ENCODE assay signal across 13 cellular contexts in genomic region chr14:64684091-64684490, GRCh38. TPM values are rescaled to one million over a fixed set of nuclear protein-coding genes. Genes with fewer than 3 reads are reported as not detected.
DNase-seq lines count a peak whose midpoint lies in the region; ATAC-seq and TF ChIP-seq lines count a peak whose summit lies in the region.
"Had no signal": no experiment of that assay in that cellular context is flagged by ENCODE, and none has a peak within 500 bp of the region (broad histone marks: within the 10 kb centered on the region; RNA-seq: fewer than 3 reads in every experiment).

No MANE protein-coding gene starts in this region.

- POLR2A ChIA-PET in RWPE1 (lab: Yijun Ruan, JAX; ENCODE audit: low non-redundant PET), result no interaction called here
- POLR2A ChIA-PET in CD4-positive, alpha-beta T cell (lab: Charles Lee), result no interaction called here

- H3K9me3 ChIP-seq in fibroblast of lung (ENCODE audit: control insufficient read depth, insufficient read depth, low read depth, low read length) (no peaks in the 10 kb centered on the region), psoas muscle (no peaks in the 10 kb centered on the region)
- H3K9me3 ChIP-seq in CD4-positive, alpha-beta T cell (ENCODE audit: control insufficient read depth, low read length), result no peaks in the 10 kb centered on the region
- H3K9me3 ChIP-seq: BLaER1 had no signal

- TF ChIP-seq CTCF in RWPE1 (conservative IDR thresholded peaks at IDR 0.05; ENCODE audit: low read depth) (no peak), fibroblast of lung (conservative IDR thresholded peaks at IDR 0.05 in 1 of 2, IDR thresholded peaks at IDR 0.05 in 1 of 2; ENCODE audit: low read depth in 1 of 2, low read length in 2 of 2) (no peak), psoas muscle (IDR thresholded peaks at IDR 0.05) (no peak)
- TF ChIP-seq CTCF in CD4-positive, alpha-beta T cell (IDR thresholded peaks at IDR 0.05), result no peak

- H3K27me3 ChIP-seq in fibroblast of lung (ENCODE audit: control insufficient read depth, insufficient read depth, low read length), result peaks cover 6% of the 10 kb centered on the region
- no peaks in the 10 kb centered on the region for H3K27me3 ChIP-seq in psoas muscle (ENCODE audit: insufficient read depth in 3 of 3, low read length in 2 of 3)
- no peaks in the 10 kb centered on the region for H3K27me3 ChIP-seq in CD4-positive, alpha-beta T cell (ENCODE audit: control insufficient read depth, insufficient read depth, low read length)
- H3K27me3 ChIP-seq: BLaER1 had no signal

- intact Hi-C loops in psoas muscle (cut with DNase I), result no loop called here
- intact Hi-C loops in CD4-positive, alpha-beta T cell (cut with DNase I, micrococcal nuclease), result no loop called here

- no peak overlapping the region for H3K27ac Mint-ChIP-seq in CD4-positive, alpha-beta T cell
- H3K27ac Mint-ChIP-seq: activated T-cell treated with anti-CD3 and anti-CD28 coated beads, Interleukin-2, amount 50 U/mL, for 24 hours; naive thymus-derived CD8-positive, alpha-beta T cell had no signal

- H3K4me3 Mint-ChIP-seq in CD4-positive, alpha-beta T cell, result no peak overlapping the region
- H3K4me3 Mint-ChIP-seq: activated T-cell treated with anti-CD3 and anti-CD28 coated beads, Interleukin-2, amount 50 U/mL, for 24 hours; naive thymus-derived CD8-positive, alpha-beta T cell had no signal

- H3K36me3 Mint-ChIP-seq in CD4-positive, alpha-beta T cell (ENCODE audit: low read depth), result no peaks in the 10 kb centered on the region
- H3K36me3 Mint-ChIP-seq: naive thymus-derived CD8-positive, alpha-beta T cell had no signal

- ATAC-seq in psoas muscle (no peak), HG02678 (IDR thresholded peaks at IDR 0.05; ENCODE audit: unreplicated experiment) (no peak)
- no peak for ATAC-seq in CD4-positive, alpha-beta T cell (ENCODE audit: poor library complexity)
- ATAC-seq: naive thymus-derived CD8-positive, alpha-beta T cell had no signal

- H3K9ac ChIP-seq in fibroblast of lung (ENCODE audit: insufficient read depth, low read length), result no peak overlapping the region
- H3K9ac ChIP-seq: BLaER1 had no signal

- H3K4me3 ChIP-seq in fibroblast of lung (replicated peaks in 1 of 4; ENCODE audit: control extremely low read depth in 1 of 4, insufficient read depth in 1 of 4, low read depth in 3 of 4, low read length in 4 of 4), result no peak overlapping the region
- H3K4me3 ChIP-seq in psoas muscle, result no peak overlapping the region
- H3K4me3 ChIP-seq: BLaER1 had no signal

- DNase-seq in DMS79 (lab: John Stamatoyannopoulos, UW) (peak; percentile 28), RWPE1 (ENCODE audit: low spot score) (no peak), fibroblast of lung (ENCODE audit: low read depth in 2 of 2) (peak; percentile 36 to 58), psoas muscle (peak; percentile 24 to 64), hepatic stellate cell (ENCODE audit: low spot score) (no peak), OCI-M2 (lab: John Stamatoyannopoulos, UW; ENCODE audit: unreplicated experiment) (no peak)
- DNase-seq in CD4-positive, alpha-beta T cell, result no peak
- DNase-seq: activated T-cell treated with anti-CD3 and anti-CD28 coated beads, Interleukin-2, amount 50 U/mL, for 24 hours; naive thymus-derived CD8-positive, alpha-beta T cell; NCI-H510A; stimulated activated CD4-positive, alpha-beta T cell treated with anti-CD3 and anti-CD28 coated beads, Interleukin-15, amount 100 ng/mL, for 24 hours had no signal

- 57 to 58% (median 57%) methylated on average over 6 of the region's 6 CpGs for WGBS in psoas muscle, 3 donors

- peak overlapping the region; percentile 98 for H3K27ac ChIP-seq in RWPE1
- no peak overlapping the region for H3K27ac ChIP-seq in fibroblast of lung (ENCODE audit: insufficient read depth, low read length)
- no peak overlapping the region for H3K27ac ChIP-seq in psoas muscle
- H3K27ac ChIP-seq in CD4-positive, alpha-beta T cell (ENCODE audit: low read depth, low read length), result no peak overlapping the region
- H3K27ac ChIP-seq: BLaER1 had no signal

- H3K36me3 ChIP-seq in fibroblast of lung (ENCODE audit: control insufficient read depth, insufficient read depth, low read length) (no peaks in the 10 kb centered on the region), psoas muscle (ENCODE audit: insufficient read depth in 1 of 2, low read depth in 1 of 2) (no peaks in the 10 kb centered on the region)
- H3K36me3 ChIP-seq: BLaER1 had no signal

- CTCF ChIA-PET in RWPE1 (lab: Yijun Ruan, JAX), result no interaction called here
- CTCF ChIA-PET in CD4-positive, alpha-beta T cell (lab: Charles Lee), result no interaction called here

- H3K9me3 Mint-ChIP-seq in CD4-positive, alpha-beta T cell, result no peaks in the 10 kb centered on the region
- H3K9me3 Mint-ChIP-seq: activated T-cell treated with anti-CD3 and anti-CD28 coated beads, Interleukin-2, amount 50 U/mL, for 24 hours; naive thymus-derived CD8-positive, alpha-beta T cell had no signal

- H3K4me2 ChIP-seq in fibroblast of lung (ENCODE audit: extremely low read depth, insufficient read depth, low read length), result no peak overlapping the region
- H3K4me2 ChIP-seq: BLaER1 had no signal

- no peaks in the 10 kb centered on the region for H4K20me1 ChIP-seq in fibroblast of lung (ENCODE audit: control insufficient read depth, extremely low read depth, insufficient read depth, low read length)
- H4K20me1 ChIP-seq: BLaER1 had no signal

- H3K27me3 Mint-ChIP-seq in CD4-positive, alpha-beta T cell, result no peaks in the 10 kb centered on the region
- H3K27me3 Mint-ChIP-seq: activated T-cell treated with anti-CD3 and anti-CD28 coated beads, Interleukin-2, amount 50 U/mL, for 24 hours had no signal

- no peak overlapping the region for H2AFZ ChIP-seq in fibroblast of lung (ENCODE audit: low read length)

- no peaks in the 10 kb centered on the region for H3K4me1 ChIP-seq in fibroblast of lung (ENCODE audit: control insufficient read depth, extremely low read depth, insufficient read depth, low read length)
- peaks cover 8% of the 10 kb centered on the region for H3K4me1 ChIP-seq in psoas muscle

- peaks cover 13% of the 10 kb centered on the region for H3K4me1 Mint-ChIP-seq in CD4-positive, alpha-beta T cell (ENCODE audit: low read depth)

- no peaks in the 10 kb centered on the region for H3K79me2 ChIP-seq in fibroblast of lung (ENCODE audit: control insufficient read depth, insufficient read depth, low read length)

RNA-seq across cellular contexts. Expression of gene PLEKHG3, which starts 20.1 kb away (rescaled TPM):
- total RNA-seq in fibroblast of lung (0.17 and 2.3 TPM in 2 replicates), psoas muscle (1 to 10 TPM; 5.2 to 8.2 (median 6.5) TPM)
- polyA plus RNA-seq in fibroblast of lung (2.5 and 3.0 TPM in 2 replicates), psoas muscle (1 to 10 TPM; 1.9 to 3.1 (median 2.8) TPM)
- polyA plus RNA-seq in fibroblast of lung (2012), result 4.1 and 6.8 TPM in 2 replicates
- 3.5 and 11.3 TPM in 2 replicates for polyA minus RNA-seq in fibroblast of lung (ENCODE audit: low replicate concordance)
- total RNA-seq in CD4-positive, alpha-beta T cell, result 10 to 100 TPM; 12.1 to 13.3 TPM

Comparison
In these comparisons a context has a peak if more than half of its experiments do, and no peak if none do; other contexts are left out.
1. DNase-seq: peak in DMS79 (single experiment), fibroblast of lung (2 of 2) and psoas muscle (2 of 2); none in RWPE1 (single experiment), hepatic stellate cell (single experiment), OCI-M2 (single experiment) and CD4-positive, alpha-beta T cell (0 of 10).